8 cellular contexts compared by ENCODE assay signal in genomic region chr17:31596382-31597323, GRCh38.
DNase-seq lines count a peak whose midpoint lies in the region; ATAC-seq lines count a peak whose summit lies in the region.

No MANE protein-coding gene starts in this region.

- DNase-seq in CD1c-positive myeloid dendritic cell (ENCODE audit: extremely low spot score): peak; percentile 88
- peak; percentile 54 for DNase-seq in GM19238 (ENCODE audit: insufficient read length, low spot score)
- DNase-seq in Right ventricle myocardium inferior (ENCODE audit: missing footprints): peak; percentile 89
- DNase-seq in posterior vena cava (ENCODE audit: low spot score): peak; percentile 94

- no peaks in the 10 kb centered on the region for H3K9me3 ChIP-seq in HUES48 (ENCODE audit: control insufficient read depth, insufficient read depth, low read length)

- H3K27ac ChIP-seq in HUES48 (ENCODE audit: low read depth, low read length): peak overlapping the region; percentile 43

- no peaks in the 10 kb centered on the region for H3K36me3 Mint-ChIP-seq in activated T-helper 17 cell treated with anti-CD3 and anti-CD28 coated beads, Interleukin-2, amount 50 U/mL, for 72 hours (ENCODE audit: low read depth)

- no peak overlapping the region for H3K4me3 ChIP-seq in HUES48 (ENCODE audit: low read depth, low read length)

- H3K27ac Mint-ChIP-seq in activated T-helper 17 cell treated with anti-CD3 and anti-CD28 coated beads, Interleukin-2, amount 50 U/mL, for 72 hours: peak overlapping the region; percentile 48

- no peak overlapping the region for H3K9ac ChIP-seq in HUES48 (ENCODE audit: low read depth, low read length)

- no peaks in the 10 kb centered on the region for H3K4me1 Mint-ChIP-seq in activated T-helper 17 cell treated with anti-CD3 and anti-CD28 coated beads, Interleukin-2, amount 50 U/mL, for 72 hours

- no peaks in the 10 kb centered on the region for H3K9me3 Mint-ChIP-seq in activated T-helper 17 cell treated with anti-CD3 and anti-CD28 coated beads, Interleukin-2, amount 50 U/mL, for 72 hours

- intact Hi-C loops in Right ventricle myocardium inferior (cut with DNase I): no loop called here
- intact Hi-C loops in posterior vena cava (cut with DNase I): no loop called here

- H3K36me3 ChIP-seq in HUES48 (ENCODE audit: control insufficient read depth, insufficient read depth, low read length): no peaks in the 10 kb centered on the region

- H3K27me3 ChIP-seq in HUES48 (ENCODE audit: control insufficient read depth, insufficient read depth, low read length): no peaks in the 10 kb centered on the region

- H3K27me3 Mint-ChIP-seq in activated T-helper 17 cell treated with anti-CD3 and anti-CD28 coated beads, Interleukin-2, amount 50 U/mL, for 72 hours: peaks cover 5% of the 10 kb centered on the region

- peaks cover 6% of the 10 kb centered on the region; the same call in 1 of the 2 replicates for H3K4me1 ChIP-seq in HUES48 (ENCODE audit: control insufficient read depth, insufficient read depth, low read length)

- no peak overlapping the region for H3K4me3 Mint-ChIP-seq in activated T-helper 17 cell treated with anti-CD3 and anti-CD28 coated beads, Interleukin-2, amount 50 U/mL, for 72 hours

- ATAC-seq in activated T-helper 17 cell treated with anti-CD3 and anti-CD28 coated beads, Interleukin-2, amount 50 U/mL, for 72 hours (replicated peaks): peak; percentile 88
- peak; percentile 91 for ATAC-seq in Right ventricle myocardium inferior
- ATAC-seq in GM19455 (IDR thresholded peaks at IDR 0.05; ENCODE audit: unreplicated experiment): no peak
- no peak for ATAC-seq in HG02973 (IDR thresholded peaks at IDR 0.05; ENCODE audit: unreplicated experiment)

Comparison
In these comparisons a context has a peak if more than half of its experiments do, and no peak if none do; other contexts are left out.
1. ATAC-seq: peak in activated T-helper 17 cell treated with anti-CD3 and anti-CD28 coated beads, Interleukin-2, amount 50 U/mL, for 72 hours (single experiment) and Right ventricle myocardium inferior (single experiment); none in GM19455 (single experiment) and HG02973 (single experiment).
2. Peak in every context shown above with its lines, with median percentiles within 50 percentile points of each other: DNase-seq.